In genomic region chr7:150361402-150361801, GRCh38 we compare ENCODE assay signal across 2 cellular contexts.
TF ChIP-seq lines count a peak whose summit lies in the region.

No MANE protein-coding gene starts in this region.

TF ChIP-seq in HEK293, 187 proteins besides CTCF, POLR2A, EP300 and RAD21:
- TF ChIP-seq PATZ1 (tag by site-specific recombination; IDR thresholded peaks at IDR 0.05) (no peak), ZNF341 (tag by site-specific recombination; IDR thresholded peaks at IDR 0.05; ENCODE audit: low read depth) (peak; percentile 74)

TF ChIP-seq in H1, 55 proteins besides CTCF, POLR2A, EP300 and RAD21:
- no peak for TF ChIP-seq JUN (IDR thresholded peaks at IDR 0.05; ENCODE audit: low read depth, low read length)
- no peak for TF ChIP-seq BCL11A (IDR thresholded peaks at IDR 0.05; ENCODE audit: low read depth in 2 of 2, low read length in 2 of 2)
- TF ChIP-seq POU5F1 (IDR thresholded peaks at IDR 0.05; ENCODE audit: low read depth, low read length) = no peak
- no peak for TF ChIP-seq SIRT6 (IDR thresholded peaks at IDR 0.05; ENCODE audit: low read length)
